8 cellular contexts compared by ENCODE assay signal in the genomic region with DNA sequence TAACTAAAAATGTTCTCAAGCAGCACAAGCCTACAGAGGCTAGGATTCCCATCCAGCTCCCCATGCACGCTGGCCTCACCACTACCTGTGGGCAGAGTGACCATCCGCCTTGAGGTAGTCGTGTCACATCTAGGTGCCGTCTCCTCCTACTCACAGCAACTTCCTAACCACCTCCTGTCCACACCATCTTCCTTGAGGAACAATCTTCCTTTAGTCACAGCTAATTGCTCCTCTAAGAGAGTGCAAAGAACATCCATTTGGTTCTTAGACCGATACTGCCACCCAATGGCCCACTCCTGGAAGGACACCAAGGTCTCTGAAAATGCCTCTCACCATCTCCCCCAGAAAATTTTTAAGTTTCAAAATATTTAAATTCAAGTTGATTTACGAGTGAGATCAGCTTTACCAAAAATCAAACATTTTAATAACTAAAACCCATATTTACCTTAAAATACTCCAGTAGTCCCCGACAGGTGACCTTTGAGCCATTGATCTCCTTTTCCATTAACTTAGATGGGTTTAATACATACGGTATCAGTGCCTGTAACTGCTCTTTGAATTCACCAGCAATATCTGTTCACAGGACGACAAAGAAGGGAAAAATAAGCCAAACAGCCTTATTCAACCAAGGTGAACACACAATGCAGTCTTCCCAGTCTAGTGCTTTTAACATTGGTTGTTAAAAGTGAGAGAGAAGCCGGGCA. TPM values are rescaled to one million over a fixed set of nuclear protein-coding genes. Genes with fewer than 3 reads are reported as not detected.
DNase-seq lines count a peak whose midpoint lies in the region; ATAC-seq and TF ChIP-seq lines count a peak whose summit lies in the region.

No MANE protein-coding gene starts in this region.

- peak; percentile 63 for DNase-seq in Daoy (ENCODE audit: low read depth)
- peak; percentile 47 for DNase-seq in LHCN-M2 (ENCODE audit: low read depth)
- DNase-seq in SW480 (ENCODE audit: low spot score), result peak; percentile 36
- DNase-seq in adrenal gland, result peak; percentile 49 to 83 (median 58)
- peak; percentile 26 for DNase-seq in left ventricle myocardium inferior
- peak; percentile 79 for DNase-seq in sciatic nerve (ENCODE audit: low spot score)
- DNase-seq in OCI-M2 (lab: John Stamatoyannopoulos, UW; ENCODE audit: unreplicated experiment), result no peak

- no peaks in the 10 kb centered on the region for H3K9me3 ChIP-seq in adrenal gland (replicated peaks in 1 of 3)
- no peaks in the 10 kb centered on the region for H3K9me3 ChIP-seq in left ventricle myocardium inferior (replicated peaks)

- TF ChIP-seq POLR2A in adrenal gland (IDR thresholded peaks at IDR 0.05), result no peak

- H3K27ac ChIP-seq in adrenal gland (no peak overlapping the region), left ventricle myocardium inferior (replicated peaks) (no peak overlapping the region)

- peak; percentile 87 for ATAC-seq in sciatic nerve
- no peak for ATAC-seq in HG03354 (IDR thresholded peaks at IDR 0.05; ENCODE audit: poor library complexity, severe bottlenecking, unreplicated experiment)

- H3K4me1 ChIP-seq in adrenal gland (replicated peaks in 1 of 2), result no peaks in the 10 kb centered on the region
- H3K4me1 ChIP-seq in left ventricle myocardium inferior, result no peaks in the 10 kb centered on the region

- H3K27me3 ChIP-seq in adrenal gland (no peaks in the 10 kb centered on the region), left ventricle myocardium inferior (ENCODE audit: low read depth) (no peaks in the 10 kb centered on the region)

- 63 to 69% (median 67%) methylated on average over 10 of the region's 10 CpGs for WGBS in adrenal gland, 4 donors

- H3K4me3 ChIP-seq in adrenal gland (no peak overlapping the region), left ventricle myocardium inferior (no peak overlapping the region)

- peak; percentile 36 to 90 (median 80) for TF ChIP-seq CTCF in adrenal gland (IDR thresholded peaks at IDR 0.05)
- TF ChIP-seq CTCF in left ventricle myocardium inferior (IDR thresholded peaks at IDR 0.05; ENCODE audit: borderline replicate concordance), result peak; percentile 86

- intact Hi-C loops in adrenal gland (cut with DNase I), result loop anchor here (5.0 to 10.0 kb wide), 2 partner anchors 99 to 159 kb away; no protein-coding TSS in a partner anchor
- intact Hi-C loops in left ventricle myocardium inferior (cut with micrococcal nuclease), result loop anchor here (2.0 kb wide), 1 partner anchor 157 kb away; no protein-coding TSS in a partner anchor
- intact Hi-C loops in sciatic nerve (cut with DNase I), result no loop called here

- H3K36me3 ChIP-seq in adrenal gland (replicated peaks in 1 of 2) (peaks cover 0 to 48% of the 10 kb centered on the region in 2 donors), left ventricle myocardium inferior (peaks cover 56% of the 10 kb centered on the region)

RNA-seq across cellular contexts. Expression of a gene that starts 21.7 kb away (rescaled TPM):
- 24.3 and 30.3 TPM in 2 replicates for total RNA-seq in Daoy (2014; rRNA removed; shearing (Covaris generic))
- total RNA-seq in LHCN-M2 (2014; rRNA removed), result 8.5 and 19.1 TPM in 2 replicates
- 60.8 TPM for polyA plus RNA-seq in LHCN-M2 (2012)
- 10 to 100 TPM; 31.8 to 79.7 (median 59.7) TPM for total RNA-seq in adrenal gland
- 100 to 1,000 TPM in 1 of 3 donors, 10 to 100 TPM in 2; 34.8 to 138 (median 41.1) TPM for polyA plus RNA-seq in adrenal gland
- total RNA-seq in left ventricle myocardium inferior, result 144 TPM
- 158 TPM for total RNA-seq in sciatic nerve

RNA-seq across cellular contexts. Expression of a gene that starts 35.3 kb away (rescaled TPM):
- 36.3 and 44.4 TPM in 2 replicates for total RNA-seq in Daoy (2014; rRNA removed; shearing (Covaris generic))
- total RNA-seq in LHCN-M2 (2014; rRNA removed) (104 and 119 TPM in 2 replicates), adrenal gland (100 to 1,000 TPM in 1 of 8 donors, 10 to 100 TPM in 7; 52.3 to 110 (median 75.7) TPM), left ventricle myocardium inferior (13.4 TPM), sciatic nerve (89.3 TPM)
- polyA plus RNA-seq in LHCN-M2 (2012), result 25.9 TPM
- 10 to 100 TPM; 12.3 to 33.6 (median 13.3) TPM for polyA plus RNA-seq in adrenal gland

RNA-seq across cellular contexts. Expression of a gene that starts 45.4 kb away (rescaled TPM):
- 39.0 and 56.5 TPM in 2 replicates for total RNA-seq in Daoy (2014; rRNA removed; shearing (Covaris generic))
- total RNA-seq in LHCN-M2 (2014; rRNA removed), result 50.7 and 64.1 TPM in 2 replicates
- polyA plus RNA-seq in LHCN-M2 (2012), result 54.1 TPM
- 100 to 1,000 TPM in 4 of 8 donors, 10 to 100 TPM in 4; 76.7 to 174 (median 106) TPM for total RNA-seq in adrenal gland
- polyA plus RNA-seq in adrenal gland, result 100 to 1,000 TPM in 1 of 3 donors, 10 to 100 TPM in 2; 42.5 to 117 (median 83.2) TPM
- total RNA-seq in left ventricle myocardium inferior, result 45.0 TPM
- 101 TPM for total RNA-seq in sciatic nerve
